Comparison of ENCODE assay signal across 8 cellular contexts in the genomic region with DNA sequence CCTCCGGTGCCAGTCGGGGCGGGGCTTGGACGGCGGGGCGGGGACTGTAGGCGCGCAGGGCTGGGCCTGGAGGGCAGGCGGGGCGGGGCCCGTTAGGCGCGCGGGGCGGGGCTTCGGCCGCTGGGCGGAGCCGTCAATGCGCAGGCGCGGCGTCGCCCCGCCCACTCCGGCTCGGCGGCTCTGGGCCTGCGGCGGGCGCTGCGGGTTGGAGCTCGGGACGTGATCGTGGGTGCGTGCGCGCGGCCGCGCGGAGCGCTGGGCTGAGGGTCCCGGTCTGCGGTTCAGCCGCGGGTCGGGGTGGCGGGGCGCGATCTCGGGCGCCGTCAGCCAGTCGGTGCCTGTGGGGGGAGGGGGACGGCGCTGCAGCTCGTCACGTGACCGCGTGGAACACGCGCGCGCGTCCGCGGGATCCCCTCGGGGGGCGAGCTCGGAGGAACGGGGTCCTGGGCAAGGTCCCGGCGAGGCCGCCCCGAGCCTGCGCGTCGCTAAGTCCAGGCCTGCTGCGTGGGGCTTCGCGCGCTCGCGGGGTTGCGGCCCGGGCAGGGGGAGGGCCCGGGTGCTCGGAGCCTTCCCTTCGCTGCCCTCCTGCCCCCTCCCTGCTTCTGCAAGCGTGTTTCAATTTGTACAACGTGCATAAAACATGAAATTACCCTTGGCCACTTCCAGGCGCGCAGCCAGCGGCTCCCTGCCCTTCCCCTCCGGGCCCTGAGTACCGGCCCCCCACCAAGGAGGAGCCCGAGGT. TPM values are rescaled to one million over a fixed set of nuclear protein-coding genes. Genes with fewer than 3 reads are reported as not detected.
DNase-seq lines count a peak whose midpoint lies in the region; ATAC-seq and TF ChIP-seq lines count a peak whose summit lies in the region.

Gene D2HGDH (plus strand): TSS at position 164 of the 742 bp plus-strand sequence. CDS start 595 bp downstream, outside the sequence.

- peak; percentile 47 for DNase-seq in GF-D8 (lab: John Stamatoyannopoulos, UW)
- DNase-seq in MV-4-11 (lab: John Stamatoyannopoulos, UW): peak; percentile 70
- no peak for DNase-seq in SK-N-MC (ENCODE audit: low read depth, low spot score)
- DNase-seq in activated naive CD4-positive, alpha-beta T cell treated with anti-CD3 and anti-CD28 coated beads for 36 hours: peak; percentile 95
- peak in 55 of 56 donors; percentile 49 to 94 (median 88) for DNase-seq in nucleus accumbens (lab: John Stamatoyannopoulos, UW)
- peak; percentile 36 to 97 (median 90) for DNase-seq in substantia nigra (lab: John Stamatoyannopoulos, UW)

- H3K36me3 Mint-ChIP-seq in activated naive CD4-positive, alpha-beta T cell treated with anti-CD3 and anti-CD28 coated beads for 36 hours (ENCODE audit: low read depth): peaks cover 6% of the 10 kb centered on the region

- CTCF ChIA-PET in HEK293 (lab: Yijun Ruan, JAX): interaction anchor here (0.6 to 0.9 kb wide), 5 partner anchors 16 to 126 kb away, joined by 3 to 4 read pairs (median 3); no protein-coding TSS in a partner anchor
- CTCF ChIA-PET in activated naive CD4-positive, alpha-beta T cell treated with anti-CD3 and anti-CD28 coated beads for 36 hours (lab: Charles Lee): interaction anchor here (0.7 to 2.6 kb wide), 5 partner anchors 32 to 144 kb away, joined by 3 to 17 read pairs (median 5); partner anchors contain the start of genes ING5 and RTP5

- TF ChIP-seq POLR2A in gastroesophageal sphincter (IDR thresholded peaks at IDR 0.05): peak; percentile 75 to 84

- intact Hi-C loops in activated naive CD4-positive, alpha-beta T cell treated with anti-CD3 and anti-CD28 coated beads for 36 hours (cut with micrococcal nuclease): loop anchor here (1.0 to 5.0 kb wide), 6 partner anchors 32 to 233 kb away; partner anchors contain the start of genes ATG4B, DTYMK, ING5 and STK25

- H3K36me3 ChIP-seq in HEK293 (ENCODE audit: control insufficient read depth in 2 of 2, insufficient read depth in 1 of 2, low read length in 2 of 2): peaks cover 0 to 5% of the 10 kb centered on the region in 2 experiments; a peak in 2 of 3 replicates
- H3K36me3 ChIP-seq in SK-N-MC (ENCODE audit: insufficient read depth, low read length): no peaks in the 10 kb centered on the region
- peaks cover 0 to 16% of the 10 kb centered on the region in 2 donors for H3K36me3 ChIP-seq in gastroesophageal sphincter

- no CpG with 5 or more reads among the region's 98 CpGs for WGBS in gastroesophageal sphincter (ENCODE audit: low coverage in 1 of 2), 2 donors

- peak within 1 kb of the TSS; percentile 83; the same call in 1 of the 2 replicates for H3K27ac ChIP-seq in HEK293 (ENCODE audit: extremely low read depth, low read depth, low read length)
- H3K27ac ChIP-seq in SK-N-MC: peak within 1 kb of the TSS; percentile 81
- H3K27ac ChIP-seq in gastroesophageal sphincter: peak within 1 kb of the TSS; percentile 39 to 92 (median 88)
- peak within 1 kb of the TSS; percentile 85 for H3K27ac ChIP-seq in substantia nigra (ENCODE audit: low read depth, low read length, poor library complexity, severe bottlenecking)

- H3K4me3 Mint-ChIP-seq in activated naive CD4-positive, alpha-beta T cell treated with anti-CD3 and anti-CD28 coated beads for 36 hours: peak within 1 kb of the TSS; percentile 78

- no peak for TF ChIP-seq CTCF in HEK293 (tag by site-specific recombination; IDR thresholded peaks at IDR 0.05)
- no peak for TF ChIP-seq CTCF in gastroesophageal sphincter (IDR thresholded peaks at IDR 0.05)

- POLR2A ChIA-PET in HEK293 (lab: Yijun Ruan, JAX): interaction anchor here (1.0 to 1.8 kb wide), 5 partner anchors 9 to 48 kb away, joined by 3 to 15 read pairs (median 5); partner anchors contain the start of genes DTYMK and ING5

- ATAC-seq in gastroesophageal sphincter: peak; percentile 95

- peak within 1 kb of the TSS; percentile 90 for H3K9ac ChIP-seq in SK-N-MC (ENCODE audit: insufficient read length)

- H3K9me3 Mint-ChIP-seq in activated naive CD4-positive, alpha-beta T cell treated with anti-CD3 and anti-CD28 coated beads for 36 hours: no peaks in the 10 kb centered on the region

- H3K27me3 Mint-ChIP-seq in activated naive CD4-positive, alpha-beta T cell treated with anti-CD3 and anti-CD28 coated beads for 36 hours (ENCODE audit: low read depth): no peaks in the 10 kb centered on the region

- peak within 1 kb of the TSS; percentile 78 for H3K4me3 ChIP-seq in HEK293 (ENCODE audit: low read depth, low read length)
- H3K4me3 ChIP-seq in SK-N-MC: peak within 1 kb of the TSS; percentile 96
- peak within 1 kb of the TSS; percentile 87 to 97 for H3K4me3 ChIP-seq in gastroesophageal sphincter

- TF ChIP-seq EP300 in gastroesophageal sphincter (IDR thresholded peaks at IDR 0.05): no peak

- H3K9me3 ChIP-seq in HEK293 (ENCODE audit: control insufficient read depth, insufficient read depth, low read depth, low read length) (no peaks in the 10 kb centered on the region), SK-N-MC (ENCODE audit: low read depth, low read length) (no peaks in the 10 kb centered on the region), gastroesophageal sphincter (no peaks in the 10 kb centered on the region)

- peaks cover 52% of the 10 kb centered on the region for H3K4me1 Mint-ChIP-seq in activated naive CD4-positive, alpha-beta T cell treated with anti-CD3 and anti-CD28 coated beads for 36 hours (ENCODE audit: low read depth)

- H3K4me1 ChIP-seq in HEK293 (ENCODE audit: control insufficient read depth, insufficient read depth, low read length) (no peaks in the 10 kb centered on the region), gastroesophageal sphincter (peaks cover 0 to 28% (median 3%) of the 10 kb centered on the region in 3 donors)

- no peaks in the 10 kb centered on the region for H3K27me3 ChIP-seq in gastroesophageal sphincter

- H3K27ac Mint-ChIP-seq in activated naive CD4-positive, alpha-beta T cell treated with anti-CD3 and anti-CD28 coated beads for 36 hours: no peak within 1 kb of the TSS

TF ChIP-seq in HEK293, 187 proteins besides CTCF, POLR2A, EP300 and RAD21 (continues in another document):
- TF ChIP-seq KLF8 (tag by site-specific recombination; IDR thresholded peaks at IDR 0.05) (peak; percentile 31; the same call in 1 of the 2 replicates), ZNF248 (tag by site-specific recombination; IDR thresholded peaks at IDR 0.05) (no peak), GLIS1 (tag by site-specific recombination; IDR thresholded peaks at IDR 0.05) (peak; percentile 70), ZSCAN30 (tag by site-specific recombination; IDR thresholded peaks at IDR 0.05) (peak; percentile 62), ZNF433 (tag by site-specific recombination; IDR thresholded peaks at IDR 0.05; ENCODE audit: low read depth) (no peak), YY2 (tag by site-specific recombination; IDR thresholded peaks at IDR 0.05) (no peak), ZNF529 (tag by site-specific recombination; IDR thresholded peaks at IDR 0.05; ENCODE audit: insufficient replicate concordance) (no peak), ZNF138 (tag by site-specific recombination; IDR thresholded peaks at IDR 0.05; ENCODE audit: borderline replicate concordance) (no peak), KLF10 (tag by site-specific recombination; IDR thresholded peaks at IDR 0.05) (peak; percentile 52), ZNF335 (tag by site-specific recombination; conservative IDR thresholded peaks at IDR 0.05) (peak; percentile 77), ZBTB20 (tag by site-specific recombination; IDR thresholded peaks at IDR 0.05) (peak; percentile 62; the same call in 1 of the 2 replicates), ZNF791 (tag by site-specific recombination; IDR thresholded peaks at IDR 0.05) (no peak), FEZF1 (tag by site-specific recombination; IDR thresholded peaks at IDR 0.05) (peak; percentile 79), ZNF155 (tag by site-specific recombination; IDR thresholded peaks at IDR 0.05) (no peak), ZNF121 (tag by site-specific recombination; IDR thresholded peaks at IDR 0.05) (0 out of 2 replicates have a peak, but pooled peaks have one; percentile 13), ZNF544 (tag by site-specific recombination; IDR thresholded peaks at IDR 0.05) (no peak), ZBTB21 (tag by site-specific recombination; IDR thresholded peaks at IDR 0.05) (no peak), ZNF776 (tag by site-specific recombination; IDR thresholded peaks at IDR 0.05; ENCODE audit: borderline replicate concordance) (no peak)
- TF ChIP-seq, protein P1, sequence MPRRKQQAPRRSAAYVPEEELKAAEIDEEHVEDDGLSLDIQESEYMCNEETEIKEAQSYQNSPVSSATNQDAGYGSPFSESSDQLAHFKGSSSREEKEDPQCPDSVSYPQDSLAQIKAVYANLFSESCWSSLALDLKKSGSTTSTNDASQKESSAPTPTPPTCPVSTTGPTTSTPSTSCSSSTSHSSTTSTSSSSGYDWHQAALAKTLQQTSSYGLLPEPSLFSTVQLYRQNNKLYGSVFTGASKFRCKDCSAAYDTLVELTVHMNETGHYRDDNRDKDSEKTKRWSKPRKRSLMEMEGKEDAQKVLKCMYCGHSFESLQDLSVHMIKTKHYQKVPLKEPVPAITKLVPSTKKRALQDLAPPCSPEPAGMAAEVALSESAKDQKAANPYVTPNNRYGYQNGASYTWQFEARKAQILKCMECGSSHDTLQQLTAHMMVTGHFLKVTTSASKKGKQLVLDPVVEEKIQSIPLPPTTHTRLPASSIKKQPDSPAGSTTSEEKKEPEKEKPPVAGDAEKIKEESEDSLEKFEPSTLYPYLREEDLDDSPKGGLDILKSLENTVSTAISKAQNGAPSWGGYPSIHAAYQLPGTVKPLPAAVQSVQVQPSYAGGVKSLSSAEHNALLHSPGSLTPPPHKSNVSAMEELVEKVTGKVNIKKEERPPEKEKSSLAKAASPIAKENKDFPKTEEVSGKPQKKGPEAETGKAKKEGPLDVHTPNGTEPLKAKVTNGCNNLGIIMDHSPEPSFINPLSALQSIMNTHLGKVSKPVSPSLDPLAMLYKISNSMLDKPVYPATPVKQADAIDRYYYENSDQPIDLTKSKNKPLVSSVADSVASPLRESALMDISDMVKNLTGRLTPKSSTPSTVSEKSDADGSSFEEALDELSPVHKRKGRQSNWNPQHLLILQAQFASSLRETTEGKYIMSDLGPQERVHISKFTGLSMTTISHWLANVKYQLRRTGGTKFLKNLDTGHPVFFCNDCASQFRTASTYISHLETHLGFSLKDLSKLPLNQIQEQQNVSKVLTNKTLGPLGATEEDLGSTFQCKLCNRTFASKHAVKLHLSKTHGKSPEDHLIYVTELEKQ (tag by site-specific recombination; IDR thresholded peaks at IDR 0.05; ENCODE audit: borderline replicate concordance): no peak

RNA-seq across cellular contexts. Expression of gene D2HGDH, which starts in this region (rescaled TPM):
- 10 to 100 TPM; 19.4 to 23.1 TPM for total RNA-seq in activated naive CD4-positive, alpha-beta T cell treated with anti-CD3 and anti-CD28 coated beads for 36 hours
- 10 to 100 TPM; 12.5 to 21.8 (median 13.3) TPM for total RNA-seq in gastroesophageal sphincter
